In the genomic region with DNA sequence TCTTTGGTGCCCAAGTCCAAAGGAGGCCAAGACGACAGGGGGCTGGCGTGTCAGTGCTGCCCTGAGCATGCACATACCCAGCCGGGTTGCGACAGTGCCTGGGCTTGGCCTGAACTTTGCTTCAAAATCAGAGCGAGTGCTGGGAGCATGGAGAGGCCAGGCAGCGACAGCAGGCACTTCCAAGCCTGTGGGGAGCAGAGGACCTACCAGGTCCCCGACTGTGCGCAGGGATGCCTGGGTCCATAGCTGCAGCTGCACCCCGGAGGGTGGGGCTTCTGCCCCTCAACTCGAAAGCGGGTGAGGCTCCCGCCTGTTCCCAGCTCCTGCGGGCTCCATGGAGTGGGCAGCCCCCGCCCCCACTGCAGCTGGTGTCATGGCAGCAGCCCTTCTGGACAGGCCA, we compare ENCODE assay signal across 12 cellular contexts.
DNase-seq lines count a peak whose midpoint lies in the region; ATAC-seq, FAIRE-seq and TF ChIP-seq lines count a peak whose summit lies in the region.
"Had no signal": no experiment of that assay in that cellular context is flagged by ENCODE, and none has a peak within 500 bp of the region (broad histone marks: within the 10 kb centered on the region; RNA-seq: fewer than 3 reads in every experiment).

No MANE protein-coding gene starts in this region.

- H3K27ac ChIP-seq in HepG2 (ENCODE audit: extremely low read length, insufficient read depth, low read length) (no peak overlapping the region), right lobe of liver (no peak overlapping the region), kidney (ENCODE audit: low read depth in 2 of 2, low read length in 2 of 2) (no peak overlapping the region), upper lobe of right lung (no peak overlapping the region), mesendoderm (ENCODE audit: low read depth, low read length) (no peak overlapping the region)
- H3K27ac ChIP-seq: C4-2B had no signal

- H3K36me3 ChIP-seq in HepG2 (replicated peaks in 1 of 2; ENCODE audit: control insufficient read depth in 1 of 2, insufficient read depth in 2 of 2, low read length in 2 of 2) (no peaks in the 10 kb centered on the region), right lobe of liver (no peaks in the 10 kb centered on the region), kidney (ENCODE audit: control insufficient read depth in 1 of 2, insufficient read depth in 2 of 2, low read length in 2 of 2) (no peaks in the 10 kb centered on the region), upper lobe of right lung (no peaks in the 10 kb centered on the region), mesendoderm (ENCODE audit: control insufficient read depth, insufficient read depth, low read length) (no peaks in the 10 kb centered on the region)

- H3K9ac ChIP-seq in HepG2 (ENCODE audit: insufficient read depth, low read depth, low read length) = no peak overlapping the region
- no peak overlapping the region for H3K9ac ChIP-seq in kidney (ENCODE audit: low read length in 2 of 2)
- H3K9ac ChIP-seq in mesendoderm (ENCODE audit: low read length) = no peak overlapping the region

- no peak overlapping the region for H2BK15ac ChIP-seq in mesendoderm (replicated peaks; ENCODE audit: low read depth)

- H3K79me2 ChIP-seq in HepG2 (ENCODE audit: insufficient read depth, low read length) (no peaks in the 10 kb centered on the region), mesendoderm (ENCODE audit: control insufficient read depth, insufficient read depth, low read length) (no peaks in the 10 kb centered on the region)

- no peak for TF ChIP-seq POLR2A in HepG2 (IDR thresholded peaks at IDR 0.05; ENCODE audit: insufficient read depth in 1 of 2, low read depth in 2 of 2, low read length in 2 of 2)
- no peak for TF ChIP-seq POLR2A in right lobe of liver (IDR thresholded peaks at IDR 0.05)

- H3K4me2 ChIP-seq in HepG2 (ENCODE audit: low read depth, low read length) (no peak overlapping the region), mesendoderm (ENCODE audit: low read length) (no peak overlapping the region)

- no peak overlapping the region for H3K4me3 ChIP-seq in HepG2 (replicated peaks in 1 of 3; ENCODE audit: insufficient read depth in 1 of 3, low read depth in 2 of 3, low read length in 3 of 3)
- H3K4me3 ChIP-seq in right lobe of liver = no peak overlapping the region
- no peak overlapping the region for H3K4me3 ChIP-seq in kidney (ENCODE audit: low read length in 2 of 2)
- H3K4me3 ChIP-seq in upper lobe of right lung = no peak overlapping the region
- H3K4me3 ChIP-seq in mesendoderm (ENCODE audit: low read length) = no peak overlapping the region
- H3K4me3 ChIP-seq: HAP-1 had no signal

- FAIRE-seq in HepG2 (lab: Jason Lieb, UNC) = no peak
- no peak for FAIRE-seq in kidney (lab: Jason Lieb, UNC)
- FAIRE-seq: A204.1 had no signal

- H2BK5ac ChIP-seq in mesendoderm (ENCODE audit: low read length) = no peak overlapping the region

- no peak overlapping the region for H3K4ac ChIP-seq in mesendoderm (ENCODE audit: low read depth, low read length)

- no peak overlapping the region for H2AK5ac ChIP-seq in mesendoderm (ENCODE audit: low read length)

- in situ Hi-C loops in HepG2 (cut with HindIII; ENCODE audit: extremely low pct_ligation_motif_present, low pct_unique_long_range_greater_than_20kb) = no loop called here

- ATAC-seq in HepG2 = peak; percentile 74
- ATAC-seq in right lobe of liver = no peak
- ATAC-seq in upper lobe of right lung = peak; percentile 24

- H3K4me1 ChIP-seq in HepG2 (ENCODE audit: insufficient read depth, low read length) (no peaks in the 10 kb centered on the region), right lobe of liver (no peaks in the 10 kb centered on the region), kidney (ENCODE audit: control insufficient read depth in 1 of 2, insufficient read depth in 1 of 2, low read depth in 1 of 2, low read length in 2 of 2) (no peaks in the 10 kb centered on the region), upper lobe of right lung (no peaks in the 10 kb centered on the region), mesendoderm (ENCODE audit: control insufficient read depth, low read depth, low read length) (no peaks in the 10 kb centered on the region)

- no peak overlapping the region for H4K8ac ChIP-seq in mesendoderm (ENCODE audit: low read depth, low read length)

- POLR2A ChIA-PET in HepG2 (lab: Yijun Ruan, JAX) = no interaction called here

- H3K56ac ChIP-seq in mesendoderm (ENCODE audit: low read length) = no peak overlapping the region

- intact Hi-C loops in HepG2 (cut with micrococcal nuclease; ENCODE audit: unreplicated experiment) (no loop called here), right lobe of liver (cut with DNase I) (loop anchor here in 1 of 2 donors (10.0 kb wide), 1 partner anchor 220 kb away; no protein-coding TSS in a partner anchor), kidney (cut with DNase I) (loop anchor here (10.0 kb wide), 1 partner anchor 220 kb away; no protein-coding TSS in a partner anchor), posterior vena cava (cut with DNase I) (loop anchor here (10.0 kb wide), 1 partner anchor 220 kb away; no protein-coding TSS in a partner anchor), upper lobe of right lung (cut with DNase I) (no loop called here)

- no TSS peak for BruUV-seq in HepG2 (replicated peaks; lab: Mats Ljungman, UMichigan)

- TF ChIP-seq RAD21 in HepG2 (CRISPR knock-in tag; IDR thresholded peaks at IDR 0.05) = no peak

- H3K23ac ChIP-seq in mesendoderm (ENCODE audit: low read length) = no peak overlapping the region

- CTCF ChIA-PET in HepG2 (lab: Yijun Ruan, JAX; ENCODE audit: low intra/inter-chr PET ratio, low total read pairs) = no interaction called here

- no peaks in the 10 kb centered on the region for H3K79me1 ChIP-seq in mesendoderm (ENCODE audit: low read length)

- DNase-seq in HepG2 (ENCODE audit: low spot score) = no peak
- DNase-seq in right lobe of liver = no peak
- DNase-seq in kidney = peak; percentile 71
- peak; percentile 67 for DNase-seq in posterior vena cava (ENCODE audit: low spot score)
- DNase-seq in upper lobe of right lung = no peak
- DNase-seq in mesendoderm = no peak
- DNase-seq in EL = no peak
- DNase-seq: DMS79, GOT3 had no signal

- TF ChIP-seq CTCF in HepG2 (CRISPR knock-in tag; IDR thresholded peaks at IDR 0.05) (no peak), right lobe of liver (IDR thresholded peaks at IDR 0.05) (no peak), kidney (IDR thresholded peaks at IDR 0.05; ENCODE audit: borderline replicate concordance, extremely low read depth, insufficient read depth) (no peak), upper lobe of right lung (IDR thresholded peaks at IDR 0.05) (no peak)

- TF ChIP-seq EP300 in HepG2 (IDR thresholded peaks at IDR 0.05; ENCODE audit: low read depth in 2 of 2, low read length in 2 of 2) = no peak
- TF ChIP-seq EP300 in HepG2 (CRISPR knock-in tag; IDR thresholded peaks at IDR 0.05; ENCODE audit: borderline replicate concordance) = no peak

- no peak overlapping the region for H2AFZ ChIP-seq in HepG2 (ENCODE audit: low read length)

- H4K20me1 ChIP-seq in HepG2 (ENCODE audit: insufficient read depth, low read length) = no peaks in the 10 kb centered on the region; the same call in 1 of the 2 replicates

- no peak overlapping the region for H3K18ac ChIP-seq in mesendoderm (ENCODE audit: low read length)

- H2BK120ac ChIP-seq in mesendoderm (ENCODE audit: low read depth, low read length) = no peak overlapping the region

- H3K9me3 ChIP-seq in HepG2 (ENCODE audit: low read length) = no peaks in the 10 kb centered on the region
- H3K9me3 ChIP-seq in right lobe of liver = no peaks in the 10 kb centered on the region
- H3K9me3 ChIP-seq in kidney (ENCODE audit: control insufficient read depth in 1 of 2, low read length in 2 of 2) = no peaks in the 10 kb centered on the region
- H3K9me3 ChIP-seq in upper lobe of right lung = no peaks in the 10 kb centered on the region
- H3K9me3 ChIP-seq: HAP-1 had no signal

- no peak overlapping the region for H4K5ac ChIP-seq in mesendoderm (ENCODE audit: low read length)

- H3K27me3 ChIP-seq in HepG2 (ENCODE audit: control insufficient read depth in 1 of 2, insufficient read depth in 2 of 2, low read length in 2 of 2) = no peaks in the 10 kb centered on the region; a peak in 3 of 5 replicates
- H3K27me3 ChIP-seq in right lobe of liver = no peaks in the 10 kb centered on the region
- no peaks in the 10 kb centered on the region for H3K27me3 ChIP-seq in upper lobe of right lung
- no peaks in the 10 kb centered on the region for H3K27me3 ChIP-seq in mesendoderm (ENCODE audit: insufficient read depth, low read length, poor library complexity)

- 0% methylated on average over 2 of the region's 14 CpGs for WGBS in HepG2 (ENCODE audit: low lambda C conversion rate)
- 70% methylated on average over 2 of the region's 14 CpGs for WGBS in right lobe of liver (ENCODE audit: insufficient coverage, low coverage, low lambda C conversion rate, missing lambda C conversion rate)
- no CpG with 5 or more reads among the region's 14 CpGs for WGBS in mesendoderm (ENCODE audit: extremely low coverage, insufficient coverage, low lambda C conversion rate)

TF ChIP-seq in HepG2, 621 proteins besides CTCF, POLR2A, EP300 and RAD21:
- TF ChIP-seq ELF3 (CRISPR knock-in tag; IDR thresholded peaks at IDR 0.05) (no peak), ZNF510 (CRISPR knock-in tag; IDR thresholded peaks at IDR 0.05; ENCODE audit: low read depth) (no peak), CCAR2 (optimal IDR thresholded peaks at IDR 0.05; ENCODE audit: low read depth, low read length) (no peak), NFKBIZ (CRISPR knock-in tag; IDR thresholded peaks at IDR 0.05) (no peak), ZSCAN25 (CRISPR knock-in tag; IDR thresholded peaks at IDR 0.05) (no peak), GMEB1 (CRISPR knock-in tag; IDR thresholded peaks at IDR 0.05; ENCODE audit: borderline replicate concordance) (no peak)

Comparison
In these comparisons a context has a peak if more than half of its experiments do, and no peak if none do; other contexts are left out.
1. ATAC-seq: peak in HepG2 (single experiment) and upper lobe of right lung (single experiment); none in right lobe of liver (0 of 4).
2. DNase-seq: peak in kidney (single experiment) and posterior vena cava (single experiment); none in HepG2 (single experiment), right lobe of liver (0 of 3), upper lobe of right lung (single experiment), mesendoderm (single experiment) and EL (single experiment).
3. intact Hi-C loops: an anchor here in kidney (10.0 kb wide) and posterior vena cava (10.0 kb wide); none called in HepG2 and upper lobe of right lung.